1 cellular context compared by ENCODE assay signal in the genomic region with DNA sequence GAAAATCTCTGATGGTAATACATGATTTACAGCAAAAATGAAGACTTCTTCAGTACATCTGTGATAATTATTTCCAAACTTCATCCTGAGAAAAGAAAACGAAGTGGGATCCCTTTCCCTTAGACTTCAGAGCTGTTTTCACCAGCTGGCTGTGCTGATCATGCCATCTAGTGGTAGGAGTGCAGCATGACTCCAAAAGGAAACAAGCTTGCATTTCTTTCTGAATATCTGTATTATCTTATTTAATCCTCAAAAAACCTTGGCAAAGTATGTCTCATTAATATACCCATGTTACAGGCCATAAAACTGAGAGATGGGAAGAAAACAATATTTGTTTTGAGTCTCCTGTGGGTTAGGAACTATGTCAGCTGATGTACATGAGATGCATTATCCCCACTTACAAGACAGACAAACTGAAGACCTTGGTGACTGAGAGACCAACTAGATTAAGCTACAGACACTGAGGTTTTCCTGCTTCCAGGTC.
TF ChIP-seq lines count a peak whose summit lies in the region.

No MANE protein-coding gene starts in this region.

TF ChIP-seq in HEK293, 187 proteins besides CTCF, POLR2A, EP300 and RAD21 (continued from another document):
- TF ChIP-seq, protein P1, sequence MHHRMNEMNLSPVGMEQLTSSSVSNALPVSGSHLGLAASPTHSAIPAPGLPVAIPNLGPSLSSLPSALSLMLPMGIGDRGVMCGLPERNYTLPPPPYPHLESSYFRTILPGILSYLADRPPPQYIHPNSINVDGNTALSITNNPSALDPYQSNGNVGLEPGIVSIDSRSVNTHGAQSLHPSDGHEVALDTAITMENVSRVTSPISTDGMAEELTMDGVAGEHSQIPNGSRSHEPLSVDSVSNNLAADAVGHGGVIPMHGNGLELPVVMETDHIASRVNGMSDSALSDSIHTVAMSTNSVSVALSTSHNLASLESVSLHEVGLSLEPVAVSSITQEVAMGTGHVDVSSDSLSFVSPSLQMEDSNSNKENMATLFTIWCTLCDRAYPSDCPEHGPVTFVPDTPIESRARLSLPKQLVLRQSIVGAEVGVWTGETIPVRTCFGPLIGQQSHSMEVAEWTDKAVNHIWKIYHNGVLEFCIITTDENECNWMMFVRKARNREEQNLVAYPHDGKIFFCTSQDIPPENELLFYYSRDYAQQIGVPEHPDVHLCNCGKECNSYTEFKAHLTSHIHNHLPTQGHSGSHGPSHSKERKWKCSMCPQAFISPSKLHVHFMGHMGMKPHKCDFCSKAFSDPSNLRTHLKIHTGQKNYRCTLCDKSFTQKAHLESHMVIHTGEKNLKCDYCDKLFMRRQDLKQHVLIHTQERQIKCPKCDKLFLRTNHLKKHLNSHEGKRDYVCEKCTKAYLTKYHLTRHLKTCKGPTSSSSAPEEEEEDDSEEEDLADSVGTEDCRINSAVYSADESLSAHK (tag by site-specific recombination; IDR thresholded peaks at IDR 0.05) = no peak
- TF ChIP-seq ZNF654 (tag by site-specific recombination; IDR thresholded peaks at IDR 0.05; ENCODE audit: low read depth) (peak; percentile 85), ZNF510 (tag by site-specific recombination; IDR thresholded peaks at IDR 0.05; ENCODE audit: insufficient replicate concordance) (no peak), ZNF600 (tag by site-specific recombination; IDR thresholded peaks at IDR 0.05) (no peak), GLI4 (tag by site-specific recombination; IDR thresholded peaks at IDR 0.05) (no peak), ZNF664 (tag by site-specific recombination; IDR thresholded peaks at IDR 0.05) (peak; percentile 92; the same call in 1 of the 2 replicates), ZNF239 (tag by site-specific recombination; IDR thresholded peaks at IDR 0.05) (no peak), ZNF660 (tag by site-specific recombination; IDR thresholded peaks at IDR 0.05) (peak; percentile 51; the same call in 1 of the 2 replicates), ZNF2 (tag by site-specific recombination; IDR thresholded peaks at IDR 0.05) (peak; percentile 91), ZNF155 (tag by site-specific recombination; IDR thresholded peaks at IDR 0.05) (no peak)
- TF ChIP-seq, protein P2, sequence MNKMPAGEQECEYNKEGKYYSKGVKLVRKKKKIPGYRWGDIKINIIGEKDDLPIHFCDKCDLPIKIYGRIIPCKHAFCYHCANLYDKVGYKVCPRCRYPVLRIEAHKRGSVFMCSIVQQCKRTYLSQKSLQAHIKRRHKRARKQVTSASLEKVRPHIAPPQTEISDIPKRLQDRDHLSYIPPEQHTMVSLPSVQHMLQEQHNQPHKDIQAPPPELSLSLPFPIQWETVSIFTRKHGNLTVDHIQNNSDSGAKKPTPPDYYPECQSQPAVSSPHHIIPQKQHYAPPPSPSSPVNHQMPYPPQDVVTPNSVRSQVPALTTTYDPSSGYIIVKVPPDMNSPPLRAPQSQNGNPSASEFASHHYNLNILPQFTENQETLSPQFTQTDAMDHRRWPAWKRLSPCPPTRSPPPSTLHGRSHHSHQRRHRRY (tag by site-specific recombination; IDR thresholded peaks at IDR 0.05) = no peak
TF ChIP-seq in HEK293: peak in this region for 7.
